14 cellular contexts compared by ENCODE assay signal in the genomic region with DNA sequence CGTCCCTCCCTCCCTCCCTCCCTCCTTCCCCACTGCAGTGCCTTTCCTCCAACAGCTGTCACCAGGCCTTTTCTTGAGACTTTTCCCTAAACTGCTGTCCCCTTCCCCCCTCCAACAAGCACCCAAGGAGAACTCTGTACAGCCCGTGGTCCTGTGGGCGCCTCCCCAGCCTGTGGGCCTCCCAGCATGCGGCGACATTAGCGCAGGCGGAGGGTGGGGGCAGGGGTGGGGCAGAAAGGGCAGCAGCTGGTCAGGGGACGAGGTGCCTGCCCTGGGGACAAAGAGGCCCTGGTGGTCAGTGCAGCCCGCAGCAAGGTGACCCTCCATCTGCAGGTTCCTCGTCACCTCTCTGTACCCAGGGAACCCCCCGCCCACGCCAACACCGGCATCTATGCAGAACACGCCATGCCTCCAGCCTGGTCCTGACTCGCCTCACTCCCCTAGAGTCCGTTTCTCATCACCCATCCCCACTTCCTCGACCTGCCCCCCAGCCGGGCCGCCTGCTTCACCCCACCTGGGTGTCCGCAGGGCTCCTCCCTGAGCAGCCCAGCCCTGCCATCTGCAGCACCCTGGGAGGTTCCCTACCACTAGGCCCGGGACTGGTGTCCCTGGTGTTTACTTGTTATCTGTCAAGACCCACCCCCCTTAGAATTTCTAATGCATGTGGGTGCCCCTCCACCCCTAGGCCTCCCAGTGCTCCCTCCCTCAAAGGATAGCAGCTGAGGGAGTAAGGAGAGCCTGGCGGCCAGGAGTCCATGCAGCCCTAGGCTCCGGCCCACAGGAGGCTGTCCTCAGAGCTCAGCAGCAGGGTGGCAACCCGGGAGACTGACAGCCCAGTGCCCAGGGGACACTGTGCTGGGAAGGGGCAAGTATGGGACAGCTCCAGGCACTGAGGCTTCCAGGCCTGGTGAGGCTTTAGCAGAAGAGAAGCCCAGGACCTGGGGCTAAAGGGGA.
DNase-seq lines count a peak whose midpoint lies in the region; ATAC-seq and TF ChIP-seq lines count a peak whose summit lies in the region.
"Had no signal": no experiment of that assay in that cellular context is flagged by ENCODE, and none has a peak within 500 bp of the region (broad histone marks: within the 10 kb centered on the region; RNA-seq: fewer than 3 reads in every experiment).

No MANE protein-coding gene starts in this region.

- peak; percentile 68 for ATAC-seq in HG03442 (IDR thresholded peaks at IDR 0.05; ENCODE audit: unreplicated experiment)
- no peak for ATAC-seq in HG02840 (IDR thresholded peaks at IDR 0.05; ENCODE audit: low FRiP score, unreplicated experiment)

- H3K27ac ChIP-seq in suprapubic skin (no peak overlapping the region), hepatocyte (no peak overlapping the region)
- H3K27ac ChIP-seq: left ventricle myocardium inferior, PC-9, tibial artery had no signal

- no peak for TF ChIP-seq POLR2A in suprapubic skin (IDR thresholded peaks at IDR 0.05)

- H3K36me3 ChIP-seq in suprapubic skin (peaks cover 3% of the 10 kb centered on the region), hepatocyte (replicated peaks; ENCODE audit: insufficient read depth, low read depth) (no peaks in the 10 kb centered on the region)
- H3K36me3 ChIP-seq: left ventricle myocardium inferior had no signal

- H3K27me3 ChIP-seq in suprapubic skin (no peaks in the 10 kb centered on the region), hepatocyte (no peaks in the 10 kb centered on the region)
- H3K27me3 ChIP-seq: tibial artery had no signal

- H3K4me3 ChIP-seq in suprapubic skin (no peak overlapping the region), hepatocyte (no peak overlapping the region)
- H3K4me3 ChIP-seq: left ventricle myocardium inferior, PC-9, tibial artery had no signal

- H3K9me2 ChIP-seq in hepatocyte (replicated peaks; ENCODE audit: insufficient read depth): no peaks in the 10 kb centered on the region

- H3K4me1 ChIP-seq in suprapubic skin (no peaks in the 10 kb centered on the region), hepatocyte (ENCODE audit: insufficient read depth) (peaks cover 25% of the 10 kb centered on the region)
- H3K4me1 ChIP-seq: tibial artery had no signal

- H3K4me2 ChIP-seq in hepatocyte: no peak overlapping the region
- H3K4me2 ChIP-seq: PC-9 had no signal

- no peaks in the 10 kb centered on the region for H4K20me1 ChIP-seq in hepatocyte (ENCODE audit: insufficient read depth, poor library complexity, severe bottlenecking)

- WGBS in suprapubic skin: 72% methylated on average over 23 of the region's 24 CpGs
- WGBS in hepatocyte (ENCODE audit: low lambda C conversion rate, missing lambda C conversion rate): 81% methylated on average over 17 of the region's 24 CpGs

- DNase-seq in activated CD8-positive, alpha-beta memory T cell treated with anti-CD3 and anti-CD28 coated beads for 24 hours: peak; percentile 48
- DNase-seq in activated CD8-positive, alpha-beta memory T cell treated with anti-CD3 and anti-CD28 coated beads, Interleukin-2, amount 50 U/mL, for 4 hours: no peak
- DNase-seq in islet precursor cell (peak; percentile 43), suprapubic skin (ENCODE audit: low spot score in 2 of 2) (peak; percentile 47 to 69), hepatocyte (ENCODE audit: low spot score) (no peak), iPS-NIHi11 (ENCODE audit: low spot score) (no peak)
- DNase-seq: activated naive CD4-positive, alpha-beta T cell; NCI-H2227 treated with DMSO at 0.1 percent for 48 hours; PC-9; small intestine had no signal

- H3K9me3 ChIP-seq in suprapubic skin (no peaks in the 10 kb centered on the region), hepatocyte (ENCODE audit: low read depth) (no peaks in the 10 kb centered on the region)
- H3K9me3 ChIP-seq: left ventricle myocardium inferior, tibial artery had no signal

- H2AFZ ChIP-seq in hepatocyte: no peak overlapping the region
- H2AFZ ChIP-seq: PC-9 had no signal

- H3K79me2 ChIP-seq in hepatocyte: no peaks in the 10 kb centered on the region

- TF ChIP-seq CTCF in suprapubic skin (IDR thresholded peaks at IDR 0.05): no peak
- TF ChIP-seq CTCF in hepatocyte (IDR thresholded peaks at IDR 0.05; ENCODE audit: poor library complexity): no peak

- no peak for TF ChIP-seq EP300 in suprapubic skin (IDR thresholded peaks at IDR 0.05)

Comparison
In these comparisons a context has a peak if more than half of its experiments do, and no peak if none do; other contexts are left out.
1. DNase-seq: peak in activated CD8-positive, alpha-beta memory T cell treated with anti-CD3 and anti-CD28 coated beads for 24 hours (single experiment), islet precursor cell (single experiment) and suprapubic skin (2 of 2); none in activated CD8-positive, alpha-beta memory T cell treated with anti-CD3 and anti-CD28 coated beads, Interleukin-2, amount 50 U/mL, for 4 hours (single experiment), hepatocyte (single experiment) and iPS-NIHi11 (single experiment).